ENCODE assay signal across 26 cellular contexts in genomic region chr12:92668739-92669138, GRCh38. TPM values are rescaled to one million over a fixed set of nuclear protein-coding genes. Genes with fewer than 3 reads are reported as not detected.
"Had no signal": no experiment of that assay in that cellular context is flagged by ENCODE, and none has a peak within 500 bp of the region (broad histone marks: within the 10 kb centered on the region; RNA-seq: fewer than 3 reads in every experiment).

No MANE protein-coding gene starts in this region.

- H3K4me3 ChIP-seq: coronary artery, dorsolateral prefrontal cortex, esophagus muscularis mucosa, gastrocnemius medialis, heart right ventricle, left lung, lower lobe of right lung had no signal

- DNase-seq: dermis blood vessel endothelial cell; dorsolateral prefrontal cortex; effector CD4-positive, alpha-beta T cell; effector memory CD4-positive, alpha-beta T cell; foreskin fibroblast; foreskin melanocyte; gastrocnemius medialis; glutamatergic neuron; head of caudate nucleus; heart right ventricle; hippocampal formation; left cardiac atrium; left lung; left ventricle myocardium superior; lower lobe of right lung; mesendoderm; midbrain; naive thymus-derived CD4-positive, alpha-beta T cell had no signal

- H3K9me3 ChIP-seq: esophagus muscularis mucosa, gastrocnemius medialis, heart right ventricle, left lung, lower lobe of right lung had no signal

- ATAC-seq: gastrocnemius medialis; heart right ventricle; left lung; left ventricle myocardium superior; lower lobe of right lung; naive thymus-derived CD4-positive, alpha-beta T cell had no signal

- H3K27ac ChIP-seq: coronary artery, dorsolateral prefrontal cortex, esophagus muscularis mucosa, gastrocnemius medialis, heart right ventricle, left lung, lower lobe of right lung had no signal

- H3K4me1 ChIP-seq: esophagus muscularis mucosa, gastrocnemius medialis, left lung, lower lobe of right lung had no signal

- H3K36me3 ChIP-seq: esophagus muscularis mucosa, gastrocnemius medialis, heart right ventricle, left lung, lower lobe of right lung had no signal

- H3K27me3 ChIP-seq: dorsolateral prefrontal cortex, esophagus muscularis mucosa, gastrocnemius medialis, heart right ventricle, left lung had no signal

RNA-seq across cellular contexts. Expression of gene PLEKHG7, which starts 34.0 kb away (rescaled TPM):
- total RNA-seq: dermis blood vessel endothelial cell, dorsolateral prefrontal cortex, endothelial cell of umbilical vein, esophagus muscularis mucosa, fibroblast of lung, gastrocnemius medialis, glomerular endothelial cell, heart right ventricle, kidney epithelial cell, left cardiac atrium, left ventricle myocardium superior, lower leg skin, lung microvascular endothelial cell had no signal
